In the genomic region with DNA sequence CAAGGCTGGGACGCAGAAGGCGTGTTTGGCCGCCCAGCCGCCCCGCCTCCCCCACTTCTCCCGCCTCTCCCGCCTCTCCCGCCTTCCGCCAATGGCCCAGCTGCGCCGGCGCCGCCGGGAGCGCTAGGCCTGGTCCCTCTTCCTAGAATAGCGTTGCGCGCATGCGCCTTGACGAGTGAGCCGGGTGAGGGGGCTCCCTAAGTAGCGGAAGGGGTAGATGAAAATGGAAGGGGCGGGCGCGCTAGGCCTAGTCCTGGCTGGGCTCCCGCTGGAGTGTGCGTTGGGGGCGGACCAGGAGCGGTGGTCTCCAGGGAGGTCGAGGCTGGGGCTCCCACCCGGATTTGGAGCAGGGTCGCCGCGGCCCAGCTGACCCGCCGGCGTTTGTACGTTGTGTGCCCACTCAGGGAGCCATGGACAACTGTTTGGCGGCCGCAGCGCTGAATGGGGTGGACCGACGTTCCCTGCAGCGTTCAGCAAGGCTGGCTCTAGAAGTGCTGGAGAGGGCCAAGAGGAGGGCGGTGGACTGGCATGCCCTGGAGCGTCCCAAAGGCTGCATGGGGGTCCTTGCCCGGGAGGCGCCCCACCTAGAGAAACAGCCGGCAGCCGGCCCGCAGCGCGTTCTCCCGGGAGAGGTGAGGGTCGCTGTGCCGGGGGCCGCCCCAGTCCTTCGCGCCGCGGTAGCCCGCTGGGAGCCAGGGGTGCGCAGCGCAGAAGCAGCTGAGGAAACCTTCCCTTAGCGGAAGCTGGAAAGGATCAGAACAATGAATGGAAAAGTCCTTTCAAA, we compare ENCODE assay signal across 8 cellular contexts. TPM values are rescaled to one million over a fixed set of nuclear protein-coding genes. Genes with fewer than 3 reads are reported as not detected.
DNase-seq lines count a peak whose midpoint lies in the region; ATAC-seq and TF ChIP-seq lines count a peak whose summit lies in the region.

A gene with protein sequence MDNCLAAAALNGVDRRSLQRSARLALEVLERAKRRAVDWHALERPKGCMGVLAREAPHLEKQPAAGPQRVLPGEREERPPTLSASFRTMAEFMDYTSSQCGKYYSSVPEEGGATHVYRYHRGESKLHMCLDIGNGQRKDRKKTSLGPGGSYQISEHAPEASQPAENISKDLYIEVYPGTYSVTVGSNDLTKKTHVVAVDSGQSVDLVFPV (plus strand): TSS at position 150 of the 784 bp plus-strand sequence. CDS start 261 bp downstream, at position 411.

- peaks cover 13% of the 10 kb centered on the region for H3K27me3 Mint-ChIP-seq in dendritic cell treated with granulocyte-macrophage colony-stimulating factor and Interleukin-4, amounts not matched to agents 40 ng/mL and 50 ng/mL, for 4 days

- H3K4me3 ChIP-seq in BLaER1, result peak within 1 kb of the TSS; percentile 92
- H3K4me3 ChIP-seq in left lung, result peak within 1 kb of the TSS; percentile 55 to 86

- H3K27me3 ChIP-seq in BLaER1, result no peaks in the 10 kb centered on the region
- H3K27me3 ChIP-seq in left lung, result no peaks in the 10 kb centered on the region

- peak within 1 kb of the TSS; percentile 92 for H3K27ac Mint-ChIP-seq in dendritic cell treated with granulocyte-macrophage colony-stimulating factor and Interleukin-4, amounts not matched to agents 40 ng/mL and 50 ng/mL, for 4 days

- TF ChIP-seq CTCF in left lung (IDR thresholded peaks at IDR 0.05), result no peak

- H3K27ac ChIP-seq in BLaER1 (peak within 1 kb of the TSS; percentile 89), left lung (peak within 1 kb of the TSS; percentile 81 to 86)

- peaks cover 11% of the 10 kb centered on the region for H3K36me3 ChIP-seq in BLaER1
- H3K36me3 ChIP-seq in left lung, result peaks cover 0 to 7% of the 10 kb centered on the region in 2 donors

- no peaks in the 10 kb centered on the region for H3K9me3 Mint-ChIP-seq in dendritic cell treated with granulocyte-macrophage colony-stimulating factor and Interleukin-4, amounts not matched to agents 40 ng/mL and 50 ng/mL, for 4 days

- H4K20me1 ChIP-seq in BLaER1, result no peaks in the 10 kb centered on the region

- intact Hi-C loops in dendritic cell treated with granulocyte-macrophage colony-stimulating factor and Interleukin-4, amounts not matched to agents 40 ng/mL and 50 ng/mL, for 4 days (cut with micrococcal nuclease), result loop anchor here (5.0 kb wide), 1 partner anchor 51 kb away; a partner anchor contains a TSS
- intact Hi-C loops in left lung (cut with DNase I), result no loop called here

- peaks cover 42% of the 10 kb centered on the region for H3K4me1 ChIP-seq in BLaER1
- H3K4me1 ChIP-seq in left lung, result peaks cover 17 to 35% of the 10 kb centered on the region in 2 donors

- H3K9me3 ChIP-seq in BLaER1 (no peaks in the 10 kb centered on the region), left lung (no peaks in the 10 kb centered on the region)

- peak within 1 kb of the TSS; percentile 89 for H3K4me2 ChIP-seq in BLaER1

- DNase-seq in NCI-H748 treated with DMSO at 0.1 percent for 48 hours (lab: John Stamatoyannopoulos, UW), result peak; percentile 96
- peak; percentile 56 to 61 for DNase-seq in activated CD4-positive, alpha-beta T cell treated with anti-CD3 and anti-CD28 coated beads, Interleukin-2, amount 50 U/mL, for 4 hours
- peak; percentile 97 to 98 for DNase-seq in left lung
- peak; percentile 61 for DNase-seq in stimulated activated CD4-positive, alpha-beta T cell treated with anti-CD3 and anti-CD28 coated beads, Interleukin-2, amount 100 ng/mL, for 4 hours (ENCODE audit: low read depth)

- peak within 1 kb of the TSS; percentile 95 for H3K4me3 Mint-ChIP-seq in dendritic cell treated with granulocyte-macrophage colony-stimulating factor and Interleukin-4, amounts not matched to agents 40 ng/mL and 50 ng/mL, for 4 days

- peak within 1 kb of the TSS; percentile 93 for H3K9ac ChIP-seq in BLaER1

- ATAC-seq in GM19328 (IDR thresholded peaks at IDR 0.05; ENCODE audit: unreplicated experiment), result peak; percentile 68
- peak; percentile 41 for ATAC-seq in HG03558 (IDR thresholded peaks at IDR 0.05; ENCODE audit: extremely low read depth, unreplicated experiment)
- ATAC-seq in left lung, result peak; percentile 96

- H3K36me3 Mint-ChIP-seq in dendritic cell treated with granulocyte-macrophage colony-stimulating factor and Interleukin-4, amounts not matched to agents 40 ng/mL and 50 ng/mL, for 4 days (ENCODE audit: low read depth), result peaks cover 17% of the 10 kb centered on the region

- H3K4me1 Mint-ChIP-seq in dendritic cell treated with granulocyte-macrophage colony-stimulating factor and Interleukin-4, amounts not matched to agents 40 ng/mL and 50 ng/mL, for 4 days (ENCODE audit: low read depth), result peaks cover 47% of the 10 kb centered on the region

RNA-seq across cellular contexts. Expression of the gene that starts here (rescaled TPM):
- 10 to 100 TPM; 23.2 to 29.1 TPM for total RNA-seq in left lung

Comparison
In these comparisons a context has a peak if more than half of its experiments do, and no peak if none do; other contexts are left out.
1. Peak in every context shown above with its lines: DNase-seq, ATAC-seq, H3K4me3 ChIP-seq and H3K27ac ChIP-seq.
2. ATAC-seq: peak in every context shown above with its lines; median percentile 96 in left lung; 68 in GM19328; 41 in HG03558.